ENCODE assay signal across 3 cellular contexts in genomic region chr5:14146725-14147124, GRCh38.
TF ChIP-seq lines count a peak whose summit lies in the region.

No MANE protein-coding gene starts in this region.

TF ChIP-seq in SK-N-SH, 30 proteins besides CTCF, POLR2A, EP300 and RAD21:
- TF ChIP-seq, protein P1, sequence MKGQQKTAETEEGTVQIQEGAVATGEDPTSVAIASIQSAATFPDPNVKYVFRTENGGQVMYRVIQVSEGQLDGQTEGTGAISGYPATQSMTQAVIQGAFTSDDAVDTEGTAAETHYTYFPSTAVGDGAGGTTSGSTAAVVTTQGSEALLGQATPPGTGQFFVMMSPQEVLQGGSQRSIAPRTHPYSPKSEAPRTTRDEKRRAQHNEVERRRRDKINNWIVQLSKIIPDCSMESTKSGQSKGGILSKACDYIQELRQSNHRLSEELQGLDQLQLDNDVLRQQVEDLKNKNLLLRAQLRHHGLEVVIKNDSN (IDR thresholded peaks at IDR 0.05; ENCODE audit: borderline replicate concordance, low read depth) = no peak
- TF ChIP-seq, protein P2, sequence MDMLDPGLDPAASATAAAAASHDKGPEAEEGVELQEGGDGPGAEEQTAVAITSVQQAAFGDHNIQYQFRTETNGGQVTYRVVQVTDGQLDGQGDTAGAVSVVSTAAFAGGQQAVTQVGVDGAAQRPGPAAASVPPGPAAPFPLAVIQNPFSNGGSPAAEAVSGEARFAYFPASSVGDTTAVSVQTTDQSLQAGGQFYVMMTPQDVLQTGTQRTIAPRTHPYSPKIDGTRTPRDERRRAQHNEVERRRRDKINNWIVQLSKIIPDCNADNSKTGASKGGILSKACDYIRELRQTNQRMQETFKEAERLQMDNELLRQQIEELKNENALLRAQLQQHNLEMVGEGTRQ (IDR thresholded peaks at IDR 0.05; ENCODE audit: borderline replicate concordance, low read depth, low read length) = no peak
- no peak for TF ChIP-seq EZH2phosphoT487 (IDR thresholded peaks at IDR 0.05; ENCODE audit: borderline replicate concordance, low read depth)
- no peak for TF ChIP-seq JUND (IDR thresholded peaks at IDR 0.05)
- TF ChIP-seq FOXJ3 (CRISPR knock-in tag; IDR thresholded peaks at IDR 0.05) = no peak
- no peak for TF ChIP-seq SMC3 (IDR thresholded peaks at IDR 0.05; ENCODE audit: low read depth, low read length)
TF ChIP-seq in SK-N-SH: peak in this region for 0.

TF ChIP-seq in SK-N-SH treated with all-trans-retinoic acid at 6 μM for 48 hours, 23 proteins besides CTCF, POLR2A, EP300 and RAD21:
- no peak for TF ChIP-seq ZNF8 (CRISPR knock-in tag; IDR thresholded peaks at IDR 0.05)
- no peak for TF ChIP-seq ESRRG (CRISPR knock-in tag; IDR thresholded peaks at IDR 0.05)
- TF ChIP-seq TOX (CRISPR knock-in tag; IDR thresholded peaks at IDR 0.05; ENCODE audit: borderline replicate concordance) = no peak
- no peak for TF ChIP-seq RARB (CRISPR knock-in tag; IDR thresholded peaks at IDR 0.05)
- no peak for TF ChIP-seq POU6F1 (CRISPR knock-in tag; IDR thresholded peaks at IDR 0.05; ENCODE audit: borderline replicate concordance, low read depth)
- TF ChIP-seq, protein P3, sequence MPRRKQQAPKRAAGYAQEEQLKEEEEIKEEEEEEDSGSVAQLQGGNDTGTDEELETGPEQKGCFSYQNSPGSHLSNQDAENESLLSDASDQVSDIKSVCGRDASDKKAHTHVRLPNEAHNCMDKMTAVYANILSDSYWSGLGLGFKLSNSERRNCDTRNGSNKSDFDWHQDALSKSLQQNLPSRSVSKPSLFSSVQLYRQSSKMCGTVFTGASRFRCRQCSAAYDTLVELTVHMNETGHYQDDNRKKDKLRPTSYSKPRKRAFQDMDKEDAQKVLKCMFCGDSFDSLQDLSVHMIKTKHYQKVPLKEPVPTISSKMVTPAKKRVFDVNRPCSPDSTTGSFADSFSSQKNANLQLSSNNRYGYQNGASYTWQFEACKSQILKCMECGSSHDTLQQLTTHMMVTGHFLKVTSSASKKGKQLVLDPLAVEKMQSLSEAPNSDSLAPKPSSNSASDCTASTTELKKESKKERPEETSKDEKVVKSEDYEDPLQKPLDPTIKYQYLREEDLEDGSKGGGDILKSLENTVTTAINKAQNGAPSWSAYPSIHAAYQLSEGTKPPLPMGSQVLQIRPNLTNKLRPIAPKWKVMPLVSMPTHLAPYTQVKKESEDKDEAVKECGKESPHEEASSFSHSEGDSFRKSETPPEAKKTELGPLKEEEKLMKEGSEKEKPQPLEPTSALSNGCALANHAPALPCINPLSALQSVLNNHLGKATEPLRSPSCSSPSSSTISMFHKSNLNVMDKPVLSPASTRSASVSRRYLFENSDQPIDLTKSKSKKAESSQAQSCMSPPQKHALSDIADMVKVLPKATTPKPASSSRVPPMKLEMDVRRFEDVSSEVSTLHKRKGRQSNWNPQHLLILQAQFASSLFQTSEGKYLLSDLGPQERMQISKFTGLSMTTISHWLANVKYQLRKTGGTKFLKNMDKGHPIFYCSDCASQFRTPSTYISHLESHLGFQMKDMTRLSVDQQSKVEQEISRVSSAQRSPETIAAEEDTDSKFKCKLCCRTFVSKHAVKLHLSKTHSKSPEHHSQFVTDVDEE (CRISPR knock-in tag; IDR thresholded peaks at IDR 0.05) = no peak
- TF ChIP-seq, protein P4, sequence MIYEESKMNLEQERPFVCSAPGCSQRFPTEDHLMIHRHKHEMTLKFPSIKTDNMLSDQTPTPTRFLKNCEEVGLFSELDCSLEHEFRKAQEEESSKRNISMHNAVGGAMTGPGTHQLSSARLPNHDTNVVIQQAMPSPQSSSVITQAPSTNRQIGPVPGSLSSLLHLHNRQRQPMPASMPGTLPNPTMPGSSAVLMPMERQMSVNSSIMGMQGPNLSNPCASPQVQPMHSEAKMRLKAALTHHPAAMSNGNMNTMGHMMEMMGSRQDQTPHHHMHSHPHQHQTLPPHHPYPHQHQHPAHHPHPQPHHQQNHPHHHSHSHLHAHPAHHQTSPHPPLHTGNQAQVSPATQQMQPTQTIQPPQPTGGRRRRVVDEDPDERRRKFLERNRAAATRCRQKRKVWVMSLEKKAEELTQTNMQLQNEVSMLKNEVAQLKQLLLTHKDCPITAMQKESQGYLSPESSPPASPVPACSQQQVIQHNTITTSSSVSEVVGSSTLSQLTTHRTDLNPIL (CRISPR knock-in tag; IDR thresholded peaks at IDR 0.05; ENCODE audit: low read depth) = no peak
- TF ChIP-seq ZC3H10 (CRISPR knock-in tag; IDR thresholded peaks at IDR 0.05) = no peak
- no peak for TF ChIP-seq PPARA (CRISPR knock-in tag; IDR thresholded peaks at IDR 0.05; ENCODE audit: borderline replicate concordance)
- TF ChIP-seq OSR1 (CRISPR knock-in tag; IDR thresholded peaks at IDR 0.05) = no peak
- no peak for TF ChIP-seq TCF4 (CRISPR knock-in tag; IDR thresholded peaks at IDR 0.05; ENCODE audit: borderline replicate concordance)
- no peak for TF ChIP-seq GLIS3 (CRISPR knock-in tag; IDR thresholded peaks at IDR 0.05)
- no peak for TF ChIP-seq CSDC2 (CRISPR knock-in tag; IDR thresholded peaks at IDR 0.05)
- TF ChIP-seq ZFP30 (CRISPR knock-in tag; IDR thresholded peaks at IDR 0.05) = no peak
- TF ChIP-seq ZFP3 (CRISPR knock-in tag; IDR thresholded peaks at IDR 0.05) = no peak
TF ChIP-seq in SK-N-SH treated with all-trans-retinoic acid at 6 μM for 48 hours: peak in this region for 0.

TF ChIP-seq in GM12878, 131 proteins besides CTCF, POLR2A, EP300 and RAD21:
- TF ChIP-seq POLR2AphosphoS5 (IDR thresholded peaks at IDR 0.05; ENCODE audit: low read length) = 0 out of 2 replicates have a peak, but pooled peaks have one; percentile 15
- TF ChIP-seq, protein P5, sequence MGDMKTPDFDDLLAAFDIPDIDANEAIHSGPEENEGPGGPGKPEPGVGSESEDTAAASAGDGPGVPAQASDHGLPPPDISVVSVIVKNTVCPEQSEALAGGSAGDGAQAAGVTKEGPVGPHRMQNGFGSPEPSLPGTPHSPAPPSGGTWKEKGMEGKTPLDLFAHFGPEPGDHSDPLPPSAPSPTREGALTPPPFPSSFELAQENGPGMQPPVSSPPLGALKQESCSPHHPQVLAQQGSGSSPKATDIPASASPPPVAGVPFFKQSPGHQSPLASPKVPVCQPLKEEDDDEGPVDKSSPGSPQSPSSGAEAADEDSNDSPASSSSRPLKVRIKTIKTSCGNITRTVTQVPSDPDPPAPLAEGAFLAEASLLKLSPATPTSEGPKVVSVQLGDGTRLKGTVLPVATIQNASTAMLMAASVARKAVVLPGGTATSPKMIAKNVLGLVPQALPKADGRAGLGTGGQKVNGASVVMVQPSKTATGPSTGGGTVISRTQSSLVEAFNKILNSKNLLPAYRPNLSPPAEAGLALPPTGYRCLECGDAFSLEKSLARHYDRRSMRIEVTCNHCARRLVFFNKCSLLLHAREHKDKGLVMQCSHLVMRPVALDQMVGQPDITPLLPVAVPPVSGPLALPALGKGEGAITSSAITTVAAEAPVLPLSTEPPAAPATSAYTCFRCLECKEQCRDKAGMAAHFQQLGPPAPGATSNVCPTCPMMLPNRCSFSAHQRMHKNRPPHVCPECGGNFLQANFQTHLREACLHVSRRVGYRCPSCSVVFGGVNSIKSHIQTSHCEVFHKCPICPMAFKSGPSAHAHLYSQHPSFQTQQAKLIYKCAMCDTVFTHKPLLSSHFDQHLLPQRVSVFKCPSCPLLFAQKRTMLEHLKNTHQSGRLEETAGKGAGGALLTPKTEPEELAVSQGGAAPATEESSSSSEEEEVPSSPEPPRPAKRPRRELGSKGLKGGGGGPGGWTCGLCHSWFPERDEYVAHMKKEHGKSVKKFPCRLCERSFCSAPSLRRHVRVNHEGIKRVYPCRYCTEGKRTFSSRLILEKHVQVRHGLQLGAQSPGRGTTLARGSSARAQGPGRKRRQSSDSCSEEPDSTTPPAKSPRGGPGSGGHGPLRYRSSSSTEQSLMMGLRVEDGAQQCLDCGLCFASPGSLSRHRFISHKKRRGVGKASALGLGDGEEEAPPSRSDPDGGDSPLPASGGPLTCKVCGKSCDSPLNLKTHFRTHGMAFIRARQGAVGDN (IDR thresholded peaks at IDR 0.05) = no peak
- no peak for TF ChIP-seq RCOR1 (conservative IDR thresholded peaks at IDR 0.05; ENCODE audit: low read depth, low read length)
- TF ChIP-seq ZNF24 (IDR thresholded peaks at IDR 0.05) = no peak
- TF ChIP-seq YY1 (IDR thresholded peaks at IDR 0.05; ENCODE audit: low read depth, low read length) = no peak
